Comparison of ENCODE assay signal across 1 cellular context in genomic region chr17:29293890-29294579, GRCh38.
A peak's percentile ranks its signal among the peaks of the same experiment; 100 is the strongest.
TF ChIP-seq lines count a peak whose summit lies in the region.

Gene NUFIP2, minus strand, starts transcription at chr17:29294148. Its CDS starts 89 bp downstream, at chr17:29294059.

TF ChIP-seq in K562, 482 proteins besides CTCF, POLR2A, EP300 and RAD21 (continued from another document and continues in another):
- TF ChIP-seq NR2F6 (CRISPR knock-in tag; IDR thresholded peaks at IDR 0.05), result no peak; the same call in 1 of the 2 replicates
- TF ChIP-seq YY1 (IDR thresholded peaks at IDR 0.05; ENCODE audit: borderline replicate concordance in 1 of 3, control insufficient read depth in 1 of 3, extremely low read depth in 1 of 3, insufficient read depth in 3 of 3, insufficient read length in 1 of 3, insufficient replicate concordance in 2 of 3, low read depth in 1 of 3, low read length in 2 of 3), result peak in 2 of 3 experiments; percentile 52 to 76
- TF ChIP-seq ID3 (CRISPR knock-in tag; IDR thresholded peaks at IDR 0.05), result no peak
- TF ChIP-seq ID3 (tag; IDR thresholded peaks at IDR 0.05), result no peak
- peak; percentile 47 for TF ChIP-seq ZNF316 (IDR thresholded peaks at IDR 0.05)
- TF ChIP-seq ZNF143 (CRISPR knock-in tag; IDR thresholded peaks at IDR 0.05), result no peak
- TF ChIP-seq MEIS2 (IDR thresholded peaks at IDR 0.05; ENCODE audit: partially characterized antibody), result peak; percentile 48
- TF ChIP-seq WHSC1 (IDR thresholded peaks at IDR 0.05; ENCODE audit: low read length), result no peak
- TF ChIP-seq HDAC8 (tag; IDR thresholded peaks at IDR 0.05), result no peak
- TF ChIP-seq ZKSCAN3 (CRISPR knock-in tag; IDR thresholded peaks at IDR 0.05), result no peak
- TF ChIP-seq SP1 (CRISPR knock-in tag; IDR thresholded peaks at IDR 0.05), result peak; percentile 66; the same call in 1 of the 2 replicates
- no peak for TF ChIP-seq ZNF695 (CRISPR knock-in tag; IDR thresholded peaks at IDR 0.05)
- TF ChIP-seq STAT6 (CRISPR knock-in tag; IDR thresholded peaks at IDR 0.05), result no peak
- TF ChIP-seq MNT (conservative IDR thresholded peaks at IDR 0.05), result peak; percentile 58 to 81; a peak in 3 of 4 replicates
- no peak for TF ChIP-seq PURB (CRISPR knock-in tag; IDR thresholded peaks at IDR 0.05; ENCODE audit: low read depth)
- no peak for TF ChIP-seq PATZ1 (CRISPR knock-in tag; IDR thresholded peaks at IDR 0.05; ENCODE audit: borderline replicate concordance)
- TF ChIP-seq CREBBP (IDR thresholded peaks at IDR 0.05; ENCODE audit: low read depth, low read length), result no peak
- TF ChIP-seq CTBP1 (IDR thresholded peaks at IDR 0.05; ENCODE audit: borderline replicate concordance), result peak; percentile 81; the same call in 1 of the 2 replicates
- peak; percentile 41 for TF ChIP-seq ASH1L (IDR thresholded peaks at IDR 0.05; ENCODE audit: borderline replicate concordance, low read depth, partially characterized antibody)
- TF ChIP-seq ZNF445 (CRISPR knock-in tag; IDR thresholded peaks at IDR 0.05; ENCODE audit: low read depth), result no peak
- no peak for TF ChIP-seq PRMT5 (CRISPR knock-in tag; IDR thresholded peaks at IDR 0.05)
- no peak for TF ChIP-seq DNMT1 (IDR thresholded peaks at IDR 0.05)
- TF ChIP-seq ZNF699 (CRISPR knock-in tag; IDR thresholded peaks at IDR 0.05; ENCODE audit: insufficient replicate concordance), result no peak
- no peak for TF ChIP-seq ZNF407 (IDR thresholded peaks at IDR 0.05; ENCODE audit: low read depth)
- TF ChIP-seq ZBTB7A (IDR thresholded peaks at IDR 0.05; ENCODE audit: borderline replicate concordance, control insufficient read depth, low read depth, low read length), result no peak
- no peak for TF ChIP-seq ZNF354B (CRISPR knock-in tag; IDR thresholded peaks at IDR 0.05)
- TF ChIP-seq POLR3A (IDR thresholded peaks at IDR 0.05; ENCODE audit: borderline replicate concordance, extremely low read depth, insufficient read depth, insufficient read length), result no peak
- no peak for TF ChIP-seq CEBPB (tag; IDR thresholded peaks at IDR 0.05)
- peak; percentile 96 for TF ChIP-seq CREM (IDR thresholded peaks at IDR 0.05; ENCODE audit: low read depth)
- TF ChIP-seq ZNF609 (CRISPR knock-in tag; IDR thresholded peaks at IDR 0.05; ENCODE audit: borderline replicate concordance), result peak; percentile 61; the same call in 1 of the 2 replicates
- TF ChIP-seq KLF10 (CRISPR knock-in tag; IDR thresholded peaks at IDR 0.05), result no peak
- peak; percentile 94 for TF ChIP-seq THAP12 (CRISPR knock-in tag; IDR thresholded peaks at IDR 0.05)
- TF ChIP-seq MTA3 (IDR thresholded peaks at IDR 0.05; ENCODE audit: borderline replicate concordance), result peak; percentile 97
- TF ChIP-seq YBX1 (IDR thresholded peaks at IDR 0.05), result no peak
- TF ChIP-seq SETDB1 (IDR thresholded peaks at IDR 0.05; ENCODE audit: low read length), result no peak
